In genomic region chr12:24815087-24815423, GRCh38 we compare ENCODE assay signal across 9 cellular contexts.
DNase-seq lines count a peak whose midpoint lies in the region; ATAC-seq and TF ChIP-seq lines count a peak whose summit lies in the region.
"Had no signal": no experiment of that assay in that cellular context is flagged by ENCODE, and none has a peak within 500 bp of the region (broad histone marks: within the 10 kb centered on the region; RNA-seq: fewer than 3 reads in every experiment).

No MANE protein-coding gene starts in this region.

- BruUV-seq in PC-3 (replicated peaks; lab: Mats Ljungman, UMichigan), result no TSS peak

- H3K79me2 ChIP-seq in GM23248 (ENCODE audit: insufficient read depth) (no peaks in the 10 kb centered on the region), PC-3 (ENCODE audit: low read length) (no peaks in the 10 kb centered on the region)

- H3K9me2 ChIP-seq in GM23248 (ENCODE audit: insufficient read depth), result no peaks in the 10 kb centered on the region
- no peaks in the 10 kb centered on the region for H3K9me2 ChIP-seq in PC-3 (replicated peaks; ENCODE audit: low read length)

- DNase-seq in GM23248, result no peak
- DNase-seq in glomerular visceral epithelial cell (ENCODE audit: extremely low spot score), result no peak
- no peak for DNase-seq in PC-3
- DNase-seq in esophagus squamous epithelium (lab: John Stamatoyannopoulos, UW), result no peak
- DNase-seq: NCI-H1092 treated with DMSO at 0.1 percent for 48 hours had no signal

- H3K27ac ChIP-seq in GM23248 (no peak overlapping the region), PC-3 (ENCODE audit: low read length) (no peak overlapping the region), esophagus squamous epithelium (no peak overlapping the region)

- intact Hi-C loops in PC-3 (cut with micrococcal nuclease) (no loop called here), esophagus squamous epithelium (cut with DNase I) (no loop called here)

- in situ Hi-C loops in GM23248 (cut with MboI), result no loop called here

- H3K4me1 ChIP-seq in mononuclear cell (ENCODE audit: insufficient read depth, low read length) (no peaks in the 10 kb centered on the region), GM23248 (ENCODE audit: insufficient read depth) (no peaks in the 10 kb centered on the region), PC-3 (ENCODE audit: insufficient read depth, low read length) (no peaks in the 10 kb centered on the region), esophagus squamous epithelium (no peaks in the 10 kb centered on the region)

- ATAC-seq in GM18508 (IDR thresholded peaks at IDR 0.05; ENCODE audit: insufficient read depth, unreplicated experiment), result peak; percentile 22
- peak; percentile 61 for ATAC-seq in GM21619 (IDR thresholded peaks at IDR 0.05; ENCODE audit: unreplicated experiment)
- ATAC-seq in HG03520 (IDR thresholded peaks at IDR 0.05; ENCODE audit: unreplicated experiment), result peak; percentile 17
- no peak for ATAC-seq in PC-3

- no peaks in the 10 kb centered on the region for H3K9me3 ChIP-seq in mononuclear cell (ENCODE audit: low read depth, low read length)
- no peaks in the 10 kb centered on the region for H3K9me3 ChIP-seq in GM23248 (ENCODE audit: low read depth)
- H3K9me3 ChIP-seq in PC-3 (ENCODE audit: low read length), result no peaks in the 10 kb centered on the region
- H3K9me3 ChIP-seq in esophagus squamous epithelium, result no peaks in the 10 kb centered on the region

- H3F3A ChIP-seq in GM23248 (ENCODE audit: insufficient read depth), result peaks cover 3% of the 10 kb centered on the region; the same call in 1 of the 2 replicates
- H3F3A ChIP-seq in PC-3 (ENCODE audit: low read length, unreplicated experiment), result no peaks in the 10 kb centered on the region

- POLR2A ChIA-PET in PC-3 (lab: Charles Lee; ENCODE audit: unreplicated experiment), result no interaction called here

- CTCF ChIA-PET in PC-3 (lab: Charles Lee), result no interaction called here

- no peaks in the 10 kb centered on the region for H4K20me1 ChIP-seq in GM23248 (ENCODE audit: insufficient read depth)
- no peaks in the 10 kb centered on the region for H4K20me1 ChIP-seq in PC-3 (ENCODE audit: low read length)

- H2AFZ ChIP-seq in GM23248, result no peak overlapping the region
- no peak overlapping the region for H2AFZ ChIP-seq in PC-3 (ENCODE audit: low read length)

- H3K4me3 ChIP-seq in mononuclear cell (ENCODE audit: low read length) (peak overlapping the region; percentile 25), GM23248 (no peak overlapping the region), PC-3 (ENCODE audit: low read length) (no peak overlapping the region), esophagus squamous epithelium (peak overlapping the region in 1 of 4 donors; percentile 21)

- no peaks in the 10 kb centered on the region for H3K27me3 ChIP-seq in mononuclear cell (ENCODE audit: insufficient read depth, low read length)
- no peaks in the 10 kb centered on the region for H3K27me3 ChIP-seq in GM23248 (replicated peaks; ENCODE audit: insufficient read depth)
- no peaks in the 10 kb centered on the region for H3K27me3 ChIP-seq in PC-3 (ENCODE audit: low read length)
- H3K27me3 ChIP-seq in esophagus squamous epithelium, result no peaks in the 10 kb centered on the region

- no peak for TF ChIP-seq POLR2A in esophagus squamous epithelium (IDR thresholded peaks at IDR 0.05)

- H3K36me3 ChIP-seq in GM23248 (ENCODE audit: low read depth), result peaks cover 34% of the 10 kb centered on the region; the same call in 1 of the 2 replicates
- no peaks in the 10 kb centered on the region for H3K36me3 ChIP-seq in PC-3 (ENCODE audit: low read depth, low read length)
- H3K36me3 ChIP-seq in esophagus squamous epithelium, result no peaks in the 10 kb centered on the region

- TF ChIP-seq CTCF in PC-3 (conservative IDR thresholded peaks at IDR 0.05; ENCODE audit: low read depth, low read length) (no peak), esophagus squamous epithelium (IDR thresholded peaks at IDR 0.05) (no peak)

- WGBS in GM23248 (ENCODE audit: low coverage in 1 of 2, low lambda C conversion rate in 2 of 2, missing lambda C conversion rate in 2 of 2), 2 experiments, result 58 to 67% methylated on average over 1 of the region's 1 CpG
- 40 to 63% methylated on average over 1 of the region's 1 CpG for WGBS in esophagus squamous epithelium, 2 donors

- H3K9ac ChIP-seq in GM23248, result no peak overlapping the region
- H3K9ac ChIP-seq in PC-3 (ENCODE audit: low read length), result no peak overlapping the region

- no peak overlapping the region for H3K4me2 ChIP-seq in GM23248 (ENCODE audit: unreplicated experiment)
- H3K4me2 ChIP-seq in PC-3 (ENCODE audit: low read length), result no peak overlapping the region
